Comparison of ENCODE assay signal across 8 cellular contexts in the genomic region with DNA sequence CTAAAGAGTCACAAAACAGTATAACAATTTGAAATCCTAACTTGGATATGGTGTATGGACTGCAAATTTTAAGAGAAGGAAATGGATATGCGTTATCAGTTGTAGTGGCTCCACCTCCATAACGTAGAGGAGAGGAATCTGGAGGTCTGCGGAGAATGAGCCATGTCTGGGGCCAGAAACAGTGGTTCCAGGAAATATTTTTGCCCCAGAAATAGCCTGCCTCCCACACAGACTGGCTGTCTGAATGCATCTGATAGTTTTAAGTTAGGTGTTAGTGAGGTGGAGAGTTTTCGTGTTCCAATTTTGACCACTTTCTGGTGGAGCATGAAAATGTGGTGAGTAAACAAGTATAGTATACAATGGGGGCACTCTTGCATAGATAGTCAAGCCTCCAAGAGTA. TPM values are rescaled to one million over a fixed set of nuclear protein-coding genes. Genes with fewer than 3 reads are reported as not detected.
A peak's percentile ranks its signal among the peaks of the same experiment; 100 is the strongest.
DNase-seq lines count a peak whose midpoint lies in the region; TF ChIP-seq lines count a peak whose summit lies in the region.

No MANE protein-coding gene starts in this region.

- H3F3A ChIP-seq in OCI-LY1 (ENCODE audit: insufficient read depth, low read length): no peaks in the 10 kb centered on the region

- peaks cover 80% of the 10 kb centered on the region for H3K79me2 ChIP-seq in OCI-LY1 (ENCODE audit: insufficient read depth, low read length)

- H2AFZ ChIP-seq in OCI-LY1 (ENCODE audit: low read length): no peak overlapping the region

- peak overlapping the region; percentile 82 for H3K9ac ChIP-seq in OCI-LY1 (ENCODE audit: low read length)

- DNase-seq in activated naive CD4-positive, alpha-beta T cell treated with Interleukin-2 at 50 U/mL for 16 hours: peak; percentile 28
- DNase-seq in activated naive CD4-positive, alpha-beta T cell treated with anti-CD3 and anti-CD28 coated beads, Interleukin-2, amount 50 U/mL, for 16 hours: no peak
- peak; percentile 36 for DNase-seq in stimulated activated CD8-positive, alpha-beta memory T cell treated with anti-CD3 and anti-CD28 coated beads, Interleukin-4, amount 100 ng/mL, for 48 hours
- no peak for DNase-seq in posterior vena cava (ENCODE audit: low spot score)
- no peak for DNase-seq in cerebellar nuclear complex (lab: John Stamatoyannopoulos, UW)
- no peak for DNase-seq in AML-193 (lab: John Stamatoyannopoulos, UW)

- 77 to 84% methylated on average over 4 of the region's 4 CpGs for WGBS in ectodermal cell, 2 experiments

- H3K4me3 ChIP-seq in OCI-LY1 (ENCODE audit: low read depth, low read length, poor library complexity, severe bottlenecking): peak overlapping the region; percentile 90
- peak overlapping the region; percentile 94 for H3K4me3 ChIP-seq in ectodermal cell (ENCODE audit: insufficient read depth, low read depth, low read length)

- H3K36me3 ChIP-seq in OCI-LY1 (ENCODE audit: insufficient read depth, low read length) (no peaks in the 10 kb centered on the region), ectodermal cell (ENCODE audit: control insufficient read depth, insufficient read depth, low read length) (no peaks in the 10 kb centered on the region)

- H3K27me3 ChIP-seq in OCI-LY1 (ENCODE audit: insufficient read depth, low read length) (no peaks in the 10 kb centered on the region), ectodermal cell (ENCODE audit: control insufficient read depth, insufficient read depth, low read length, poor library complexity, severe bottlenecking) (no peaks in the 10 kb centered on the region)

- peak overlapping the region; percentile 93 for H3K4me2 ChIP-seq in OCI-LY1 (ENCODE audit: low read length)

- H3K9me3 ChIP-seq in OCI-LY1 (ENCODE audit: low read length) (no peaks in the 10 kb centered on the region), ectodermal cell (ENCODE audit: control insufficient read depth, low read length) (no peaks in the 10 kb centered on the region)

- H3K9me2 ChIP-seq in OCI-LY1 (ENCODE audit: low read depth, low read length): no peaks in the 10 kb centered on the region

- TF ChIP-seq CTCF in OCI-LY1 (IDR thresholded peaks at IDR 0.05; ENCODE audit: low read length): peak; percentile 18; the same call in 1 of the 2 replicates

- peaks cover 51% of the 10 kb centered on the region for H3K4me1 ChIP-seq in OCI-LY1 (ENCODE audit: insufficient read depth, low read length, severe bottlenecking)
- H3K4me1 ChIP-seq in ectodermal cell (ENCODE audit: control insufficient read depth, insufficient read depth, low read length): peaks cover 8% of the 10 kb centered on the region

- intact Hi-C loops in posterior vena cava (cut with DNase I): no loop called here

- H3K27ac ChIP-seq in OCI-LY1 (ENCODE audit: low read depth, low read length, poor library complexity, severe bottlenecking) (no peak overlapping the region), ectodermal cell (ENCODE audit: insufficient read depth, low read depth, low read length, poor library complexity, severe bottlenecking) (no peak overlapping the region)

- no peaks in the 10 kb centered on the region for H4K20me1 ChIP-seq in OCI-LY1 (ENCODE audit: insufficient read depth, low read length)

RNA-seq across cellular contexts. Expression of gene PHTF2, which starts 1.6 kb away (rescaled TPM):
- polyA plus RNA-seq in ectodermal cell (2013, experiment 1 of 4): 25.5 TPM
- 22.5 TPM for polyA plus RNA-seq in ectodermal cell (2013, experiment 2 of 4)
- polyA plus RNA-seq in ectodermal cell (2013, experiment 3 of 4): 22.5 TPM
- polyA plus RNA-seq in ectodermal cell (2013, experiment 4 of 4): 23.9 TPM
- 10 to 100 TPM; 19.1 to 41.3 TPM for total RNA-seq in posterior vena cava

RNA-seq across cellular contexts. Expression of gene TMEM60, which starts 1.9 kb away (rescaled TPM):
- polyA plus RNA-seq in ectodermal cell (2013, experiment 1 of 4): 40.8 TPM
- polyA plus RNA-seq in ectodermal cell (2013, experiment 2 of 4): 38.8 TPM
- 34.1 TPM for polyA plus RNA-seq in ectodermal cell (2013, experiment 3 of 4)
- polyA plus RNA-seq in ectodermal cell (2013, experiment 4 of 4): 35.5 TPM
- 10 to 100 TPM in 1 of 2 donors, 1 to 10 TPM in 1; 9.7 to 11.1 TPM for total RNA-seq in posterior vena cava

Comparison
In these comparisons a context has a peak if more than half of its experiments do, and no peak if none do; other contexts are left out.
1. DNase-seq: peak in activated naive CD4-positive, alpha-beta T cell treated with Interleukin-2 at 50 U/mL for 16 hours (single experiment) and stimulated activated CD8-positive, alpha-beta memory T cell treated with anti-CD3 and anti-CD28 coated beads, Interleukin-4, amount 100 ng/mL, for 48 hours (single experiment); none in activated naive CD4-positive, alpha-beta T cell treated with anti-CD3 and anti-CD28 coated beads, Interleukin-2, amount 50 U/mL, for 16 hours (single experiment), posterior vena cava (single experiment), cerebellar nuclear complex (0 of 2) and AML-193 (0 of 2).